In the genomic region with DNA sequence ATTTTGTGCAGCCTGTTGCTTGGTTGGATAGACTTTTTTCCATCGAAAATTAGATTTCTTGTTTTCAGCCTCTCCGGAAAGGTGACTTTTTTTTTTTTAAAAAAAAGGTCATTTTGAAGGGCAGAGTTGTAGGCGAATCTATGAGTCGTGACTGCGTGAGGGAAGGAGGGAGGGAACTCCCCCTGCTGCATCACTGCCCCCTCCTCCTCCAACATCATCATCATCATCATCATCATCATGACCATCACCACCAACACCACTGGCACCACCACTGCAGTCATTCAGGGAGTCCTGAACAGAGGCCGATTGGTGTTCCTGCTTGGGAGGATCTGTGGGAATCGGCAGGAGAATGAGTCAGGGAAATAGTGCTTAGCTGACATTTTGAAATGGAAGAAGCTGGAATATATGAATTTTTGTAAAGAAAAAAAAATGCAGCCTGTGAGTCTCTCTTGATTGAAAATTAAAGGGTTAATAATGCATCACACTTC, we compare ENCODE assay signal across 8 cellular contexts. TPM values are rescaled to one million over a fixed set of nuclear protein-coding genes. Genes with fewer than 3 reads are reported as not detected.
DNase-seq lines count a peak whose midpoint lies in the region; ATAC-seq and TF ChIP-seq lines count a peak whose summit lies in the region.

No MANE protein-coding gene starts in this region.

- H3K4me3 Mint-ChIP-seq in immature natural killer cell, result peak overlapping the region; percentile 84 to 96 (median 88)

- H3K4me3 ChIP-seq in adrenal gland, result peak overlapping the region in 3 of 4 donors; percentile 73 to 98 (median 79)

- peaks cover 47 to 49% of the 10 kb centered on the region in 2 donors for H3K4me1 Mint-ChIP-seq in immature natural killer cell

- TF ChIP-seq CTCF in adrenal gland (IDR thresholded peaks at IDR 0.05), result no peak

- in situ Hi-C loops in ACHN (cut with HindIII; ENCODE audit: low pct_ligation_motif_present, low pct_unique_long_range_greater_than_20kb, low sequenced_read_pairs), result no loop called here

- H3K4me1 ChIP-seq in adrenal gland (replicated peaks in 1 of 2), result peaks cover 50 to 67% of the 10 kb centered on the region in 2 donors

- TF ChIP-seq POLR2A in adrenal gland (IDR thresholded peaks at IDR 0.05), result peak in 1 of 2 donors; percentile 56

- H3K36me3 ChIP-seq in adrenal gland (replicated peaks in 1 of 2), result peaks cover 0 to 6% of the 10 kb centered on the region in 2 donors

- 15 to 25% (median 18%) methylated on average over 7 of the region's 7 CpGs for WGBS in adrenal gland, 4 donors

- intact Hi-C loops in adrenal gland (cut with DNase I), result loop anchor here in 1 of 2 donors (10.0 kb wide), 2 partner anchors 237 to 493 kb away; no protein-coding TSS in a partner anchor

- H3K27me3 ChIP-seq in adrenal gland, result no peaks in the 10 kb centered on the region

- no peaks in the 10 kb centered on the region for H3K9me3 Mint-ChIP-seq in immature natural killer cell

- H3K27ac ChIP-seq in adrenal gland, result peak overlapping the region; percentile 61 to 95 (median 88)

- peak overlapping the region in 5 of 6 donors; percentile 31 to 86 (median 58) for H3K27ac Mint-ChIP-seq in immature natural killer cell

- DNase-seq in ACHN, result peak; percentile 58
- DNase-seq in HCEC 1CT, result peak; percentile 48
- DNase-seq in adrenal gland, result peak; percentile 41 to 78 (median 51)
- no peak for DNase-seq in immature natural killer cell
- DNase-seq in stimulated activated CD8-positive, alpha-beta memory T cell treated with anti-CD3 and anti-CD28 coated beads, Interleukin-4, amount 100 ng/mL, for 48 hours, result peak; percentile 42
- no peak for DNase-seq in DMS153 treated with DMSO at 0.1 percent for 48 hours (lab: John Stamatoyannopoulos, UW; ENCODE audit: unreplicated experiment)
- DNase-seq in NCI-H187 (lab: John Stamatoyannopoulos, UW), result no peak

- no peak for ATAC-seq in HG02970 (IDR thresholded peaks at IDR 0.05; ENCODE audit: low FRiP score, unreplicated experiment)

- H3K27me3 Mint-ChIP-seq in immature natural killer cell (ENCODE audit: low read depth in 3 of 3), result peaks cover 5 to 14% (median 6%) of the 10 kb centered on the region in 3 donors

- H3K9me3 ChIP-seq in adrenal gland (replicated peaks in 1 of 3), result no peaks in the 10 kb centered on the region

- peaks cover 0 to 6% (median 6%) of the 10 kb centered on the region in 3 donors for H3K36me3 Mint-ChIP-seq in immature natural killer cell

RNA-seq across cellular contexts. Expression of a gene that starts 1.2 kb away (rescaled TPM):
- total RNA-seq in adrenal gland, result 100 to 1,000 TPM in 7 of 8 donors, 10 to 100 TPM in 1; 97.8 to 187 (median 161) TPM
- polyA plus RNA-seq in adrenal gland (100 to 1,000 TPM in 1 of 3 donors, 10 to 100 TPM in 2; 85.7 to 122 (median 86.4) TPM), immature natural killer cell (1 to 10 TPM; 1.2 to 9.0 (median 2.4) TPM)

Comparison
In these comparisons a context has a peak if more than half of its experiments do, and no peak if none do; other contexts are left out.
1. DNase-seq: peak in ACHN (single experiment), HCEC 1CT (single experiment), adrenal gland (7 of 7) and stimulated activated CD8-positive, alpha-beta memory T cell treated with anti-CD3 and anti-CD28 coated beads, Interleukin-4, amount 100 ng/mL, for 48 hours (single experiment); none in immature natural killer cell (0 of 3), DMS153 treated with DMSO at 0.1 percent for 48 hours (single experiment) and NCI-H187 (0 of 2).
2. RNA of a gene that starts 1.2 kb away (polyA plus RNA-seq): 85.7 to 122 TPM in adrenal gland; 1.2 to 9.0 TPM in immature natural killer cell; every median in the first group is over 4 times any median in the second.